Comparison of ENCODE assay signal across 26 cellular contexts in the genomic region with DNA sequence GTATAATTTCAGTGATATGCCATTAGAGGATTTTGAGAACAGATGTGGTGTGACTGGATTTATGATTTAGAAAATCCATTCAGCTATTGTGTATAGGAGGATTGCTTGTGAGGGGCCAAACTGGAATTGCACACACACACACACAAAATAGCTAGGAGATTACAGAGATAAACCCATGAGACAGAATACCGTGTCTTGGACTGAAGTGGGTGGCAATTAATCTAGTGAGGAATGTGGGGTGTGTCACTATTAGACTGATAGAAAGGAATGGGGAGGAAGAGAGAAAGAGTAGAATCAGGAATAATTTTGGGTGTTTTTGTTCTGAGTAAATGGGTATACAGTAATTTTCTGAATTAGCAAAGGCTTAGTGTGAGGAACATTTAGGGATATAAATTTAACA.
"Had no signal": no experiment of that assay in that cellular context is flagged by ENCODE, and none has a peak within 500 bp of the region (broad histone marks: within the 10 kb centered on the region; RNA-seq: fewer than 3 reads in every experiment).

No MANE protein-coding gene starts in this region.

- H3K27ac ChIP-seq: brain microvascular endothelial cell, gastrocnemius medialis, left ventricle myocardium inferior, prostate gland, stomach, upper lobe of left lung had no signal

- H3K4me1 Mint-ChIP-seq: activated B cell treated with CpG ODN at 0.5 μM for 24 hours; activated CD4-positive, alpha-beta memory T cell treated with anti-CD3 and anti-CD28 coated beads, Interleukin-2, amount 10 ng/mL, durations not matched to agents 7 days and 5 days; activated CD8-positive, alpha-beta memory T cell treated with anti-CD3 and anti-CD28 coated beads, Interleukin-2, amount 10 ng/mL, durations not matched to agents 7 days and 5 days; activated naive CD8-positive, alpha-beta T cell treated with anti-CD3 and anti-CD28 coated beads for 36 hours; activated T-helper 17 cell treated with anti-CD3 and anti-CD28 coated beads, Interleukin-2, amount 50 U/mL, for 72 hours; naive B cell; neural crest cell; T-cell had no signal

- H3K4me3 Mint-ChIP-seq: activated B cell treated with CpG ODN at 0.5 μM for 24 hours; activated CD4-positive, alpha-beta memory T cell treated with anti-CD3 and anti-CD28 coated beads, Interleukin-2, amount 10 ng/mL, durations not matched to agents 7 days and 5 days; activated CD8-positive, alpha-beta memory T cell treated with anti-CD3 and anti-CD28 coated beads, Interleukin-2, amount 10 ng/mL, durations not matched to agents 7 days and 5 days; activated naive CD8-positive, alpha-beta T cell treated with anti-CD3 and anti-CD28 coated beads for 36 hours; activated T-helper 17 cell treated with anti-CD3 and anti-CD28 coated beads, Interleukin-2, amount 50 U/mL, for 72 hours; naive B cell; neural crest cell; T-cell had no signal

- H3K9me3 ChIP-seq: gastrocnemius medialis, left ventricle myocardium inferior, prostate gland, stomach, upper lobe of left lung had no signal

- DNase-seq: activated B cell treated with CpG ODN at 0.5 μM for 24 hours; activated CD4-positive, alpha-beta memory T cell treated with anti-CD3 and anti-CD28 coated beads, Interleukin-2, amount 10 ng/mL, durations not matched to agents 7 days and 5 days; activated CD4-positive, alpha-beta T cell treated with anti-CD3 and anti-CD28 coated beads for 4 hours; activated CD8-positive, alpha-beta memory T cell treated with anti-CD3 and anti-CD28 coated beads, Interleukin-2, amount 10 ng/mL, durations not matched to agents 7 days and 5 days; activated naive CD4-positive, alpha-beta T cell; activated naive CD8-positive, alpha-beta T cell treated with anti-CD3 and anti-CD28 coated beads for 36 hours; activated T-cell treated with anti-CD3 and anti-CD28 coated beads, Interleukin-2, amount 50 U/mL, for 1 hour; brain microvascular endothelial cell; central memory CD4-positive, alpha-beta T cell; erythroblast; gastrocnemius medialis; head of caudate nucleus; kidney glomerular epithelial cell; left ventricle myocardium inferior; mammary epithelial cell; naive B cell; right cardiac atrium; small intestine; stimulated activated CD4-positive, alpha-beta T cell treated with anti-CD3 and anti-CD28 coated beads, Interleukin-4, amount 100 ng/mL, for 1 hour; stomach; T-cell; upper lobe of left lung had no signal

- H3K27ac Mint-ChIP-seq: activated B cell treated with CpG ODN at 0.5 μM for 24 hours; activated CD4-positive, alpha-beta memory T cell treated with anti-CD3 and anti-CD28 coated beads, Interleukin-2, amount 10 ng/mL, durations not matched to agents 7 days and 5 days; activated CD8-positive, alpha-beta memory T cell treated with anti-CD3 and anti-CD28 coated beads, Interleukin-2, amount 10 ng/mL, durations not matched to agents 7 days and 5 days; activated naive CD8-positive, alpha-beta T cell treated with anti-CD3 and anti-CD28 coated beads for 36 hours; activated T-helper 17 cell treated with anti-CD3 and anti-CD28 coated beads, Interleukin-2, amount 50 U/mL, for 72 hours; naive B cell; T-cell had no signal

- H3K9me3 Mint-ChIP-seq: activated B cell treated with CpG ODN at 0.5 μM for 24 hours; activated CD4-positive, alpha-beta memory T cell treated with anti-CD3 and anti-CD28 coated beads, Interleukin-2, amount 10 ng/mL, durations not matched to agents 7 days and 5 days; activated naive CD8-positive, alpha-beta T cell treated with anti-CD3 and anti-CD28 coated beads for 36 hours; activated T-helper 17 cell treated with anti-CD3 and anti-CD28 coated beads, Interleukin-2, amount 50 U/mL, for 72 hours; naive B cell; neural crest cell; T-cell had no signal

- H3K27me3 ChIP-seq: brain microvascular endothelial cell, gastrocnemius medialis, stomach, upper lobe of left lung had no signal

- H3K4me3 ChIP-seq: gastrocnemius medialis, left ventricle myocardium inferior, prostate gland, stomach, upper lobe of left lung had no signal

- H3K4me1 ChIP-seq: gastrocnemius medialis, left ventricle myocardium inferior, prostate gland, upper lobe of left lung had no signal

- H3K36me3 ChIP-seq: brain microvascular endothelial cell, gastrocnemius medialis, left ventricle myocardium inferior, prostate gland, stomach, upper lobe of left lung had no signal

- ATAC-seq: activated CD8-positive, alpha-beta memory T cell treated with anti-CD3 and anti-CD28 coated beads, Interleukin-2, amount 10 ng/mL, durations not matched to agents 7 days and 5 days; activated T-helper 17 cell treated with anti-CD3 and anti-CD28 coated beads, Interleukin-2, amount 50 U/mL, for 72 hours; gastrocnemius medialis; right cardiac atrium; T-cell had no signal

- FAIRE-seq: colon, small intestine had no signal

- H3K36me3 Mint-ChIP-seq: activated CD8-positive, alpha-beta memory T cell treated with anti-CD3 and anti-CD28 coated beads, Interleukin-2, amount 10 ng/mL, durations not matched to agents 7 days and 5 days; activated naive CD8-positive, alpha-beta T cell treated with anti-CD3 and anti-CD28 coated beads for 36 hours; naive B cell; T-cell had no signal
